Comparison of ENCODE assay signal across 8 cellular contexts in genomic region chr2:36785179-36785795, GRCh38.
A peak's percentile ranks its signal among the peaks of the same experiment; 100 is the strongest.
DNase-seq lines count a peak whose midpoint lies in the region; ATAC-seq and TF ChIP-seq lines count a peak whose summit lies in the region.

No MANE protein-coding gene starts in this region.

- TF ChIP-seq CTCF in endodermal cell (conservative IDR thresholded peaks at IDR 0.05) (peak; percentile 98), mucosa of descending colon (IDR thresholded peaks at IDR 0.05) (peak; percentile 96)

- H3K27ac Mint-ChIP-seq in activated CD4-positive, alpha-beta memory T cell treated with anti-CD3 and anti-CD28 coated beads, Interleukin-2, amount 10 ng/mL, durations not matched to agents 7 days and 5 days, result no peak overlapping the region
- H3K27ac Mint-ChIP-seq in endodermal cell, result peak overlapping the region; percentile 49

- H3K4me1 ChIP-seq in endodermal cell (ENCODE audit: control insufficient read depth, insufficient read depth, low read length), result peaks cover 3% of the 10 kb centered on the region
- peaks cover 4% of the 10 kb centered on the region for H3K4me1 ChIP-seq in mucosa of descending colon (ENCODE audit: low read depth)

- H3K4me3 Mint-ChIP-seq in activated CD4-positive, alpha-beta memory T cell treated with anti-CD3 and anti-CD28 coated beads, Interleukin-2, amount 10 ng/mL, durations not matched to agents 7 days and 5 days, result no peak overlapping the region
- no peak overlapping the region for H3K4me3 Mint-ChIP-seq in endodermal cell

- H3K9me3 ChIP-seq in endodermal cell (ENCODE audit: control insufficient read depth, low read length) (no peaks in the 10 kb centered on the region), mucosa of descending colon (no peaks in the 10 kb centered on the region)

- H3K27me3 Mint-ChIP-seq in activated CD4-positive, alpha-beta memory T cell treated with anti-CD3 and anti-CD28 coated beads, Interleukin-2, amount 10 ng/mL, durations not matched to agents 7 days and 5 days, result peaks cover 38% of the 10 kb centered on the region
- H3K27me3 Mint-ChIP-seq in endodermal cell (ENCODE audit: insufficient read depth), result peaks cover 6% of the 10 kb centered on the region

- POLR2A ChIA-PET in activated CD4-positive, alpha-beta memory T cell treated with anti-CD3 and anti-CD28 coated beads, Interleukin-2, amount 10 ng/mL, durations not matched to agents 7 days and 5 days (lab: Charles Lee), result no interaction called here

- no peaks in the 10 kb centered on the region for H3K4me1 Mint-ChIP-seq in activated CD4-positive, alpha-beta memory T cell treated with anti-CD3 and anti-CD28 coated beads, Interleukin-2, amount 10 ng/mL, durations not matched to agents 7 days and 5 days
- peaks cover 27% of the 10 kb centered on the region for H3K4me1 Mint-ChIP-seq in endodermal cell

- H3K9me3 Mint-ChIP-seq in activated CD4-positive, alpha-beta memory T cell treated with anti-CD3 and anti-CD28 coated beads, Interleukin-2, amount 10 ng/mL, durations not matched to agents 7 days and 5 days, result no peaks in the 10 kb centered on the region
- H3K9me3 Mint-ChIP-seq in endodermal cell, result no peaks in the 10 kb centered on the region

- H3K27ac ChIP-seq in endodermal cell (ENCODE audit: low read depth, low read length), result no peak overlapping the region

- H3K27me3 ChIP-seq in endodermal cell (ENCODE audit: control insufficient read depth, insufficient read depth, low read length, poor library complexity, severe bottlenecking), result no peaks in the 10 kb centered on the region

- CTCF ChIA-PET in activated CD4-positive, alpha-beta memory T cell treated with anti-CD3 and anti-CD28 coated beads, Interleukin-2, amount 10 ng/mL, durations not matched to agents 7 days and 5 days (lab: Charles Lee), result interaction anchor here (0.6 to 5.0 kb wide), 14 partner anchors 10 to 813 kb away, joined by 3 to 25 read pairs (median 3); no protein-coding TSS in a partner anchor

- H3K9ac ChIP-seq in endodermal cell (ENCODE audit: extremely low read depth, low read length, poor library complexity, severe bottlenecking), result no peak overlapping the region

- ATAC-seq in GM18867 (IDR thresholded peaks at IDR 0.05; ENCODE audit: unreplicated experiment) (peak; percentile 71), HG03439 (IDR thresholded peaks at IDR 0.05; ENCODE audit: unreplicated experiment) (peak; percentile 74), mucosa of descending colon (peak; percentile 93)

- H3K4me3 ChIP-seq in endodermal cell (ENCODE audit: low read length), result no peak overlapping the region
- no peak overlapping the region for H3K4me3 ChIP-seq in mucosa of descending colon

- peak; percentile 72 for DNase-seq in AG08396 (ENCODE audit: low spot score)
- DNase-seq in NCI-H748 treated with DMSO at 0.1 percent for 48 hours (lab: John Stamatoyannopoulos, UW), result peak; percentile 23
- DNase-seq in activated CD4-positive, alpha-beta memory T cell treated with anti-CD3 and anti-CD28 coated beads, Interleukin-2, amount 10 ng/mL, durations not matched to agents 7 days and 5 days, result peak; percentile 67
- peak; percentile 95 for DNase-seq in endodermal cell
- DNase-seq in mucosa of descending colon, result peak in 2 of 3 donors; percentile 79
- peak; percentile 18 to 27 for DNase-seq in stimulated activated CD8-positive, alpha-beta memory T cell treated with anti-CD3 and anti-CD28 coated beads, Interleukin-7, amount 100 ng/mL, for 4 hours (ENCODE audit: low read depth in 2 of 2)

- H3K36me3 Mint-ChIP-seq in activated CD4-positive, alpha-beta memory T cell treated with anti-CD3 and anti-CD28 coated beads, Interleukin-2, amount 10 ng/mL, durations not matched to agents 7 days and 5 days (ENCODE audit: low read depth), result no peaks in the 10 kb centered on the region
- H3K36me3 Mint-ChIP-seq in endodermal cell (ENCODE audit: low read depth), result no peaks in the 10 kb centered on the region

- H3K36me3 ChIP-seq in endodermal cell (ENCODE audit: control insufficient read depth, insufficient read depth, low read length), result no peaks in the 10 kb centered on the region
- no peaks in the 10 kb centered on the region for H3K36me3 ChIP-seq in mucosa of descending colon (ENCODE audit: low read depth)

- intact Hi-C loops in mucosa of descending colon (cut with DNase I, micrococcal nuclease), result loop anchor here in 1 of 2 donors (2.0 to 5.0 kb wide), 2 partner anchors 220 to 433 kb away; no protein-coding TSS in a partner anchor

- WGBS in endodermal cell (ENCODE audit: insufficient coverage in 1 of 2, insufficient read length in 1 of 2), 2 experiments, result 38 to 78% methylated on average over 2 to 5 of the region's 5 CpGs

Comparison
In these comparisons a context has a peak if more than half of its experiments do, and no peak if none do; other contexts are left out.
1. DNase-seq: peak in every context shown above with its lines; median percentile 95 in endodermal cell; 79 in mucosa of descending colon; 72 in AG08396; 67 in activated CD4-positive, alpha-beta memory T cell treated with anti-CD3 and anti-CD28 coated beads, Interleukin-2, amount 10 ng/mL, durations not matched to agents 7 days and 5 days; 23 in NCI-H748 treated with DMSO at 0.1 percent for 48 hours; 22 in stimulated activated CD8-positive, alpha-beta memory T cell treated with anti-CD3 and anti-CD28 coated beads, Interleukin-7, amount 100 ng/mL, for 4 hours.